In the genomic region with DNA sequence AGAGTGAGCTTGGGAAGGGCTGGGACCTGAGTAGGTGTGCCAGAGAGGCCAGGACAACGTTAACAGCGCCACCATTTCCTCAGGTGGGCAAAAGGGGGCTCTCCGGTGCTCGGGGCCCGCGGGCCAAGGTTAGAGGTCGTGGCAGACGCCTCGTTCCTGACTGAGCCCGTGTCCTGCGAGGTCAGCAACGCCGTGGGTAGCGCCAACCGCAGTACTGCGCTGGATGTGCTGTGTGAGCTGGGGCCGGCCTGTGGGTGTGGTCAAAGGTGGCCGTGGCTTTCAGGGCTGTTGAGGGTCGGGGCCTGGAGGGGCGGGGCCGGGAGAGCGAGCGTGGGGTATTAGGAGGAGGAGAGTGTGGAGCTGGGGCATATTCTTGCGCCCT, we compare ENCODE assay signal across 14 cellular contexts. TPM values are rescaled to one million over a fixed set of nuclear protein-coding genes. Genes with fewer than 3 reads are reported as not detected.
"Had no signal": no experiment of that assay in that cellular context is flagged by ENCODE, and none has a peak within 500 bp of the region (broad histone marks: within the 10 kb centered on the region; RNA-seq: fewer than 3 reads in every experiment).

No MANE protein-coding gene starts in this region.

- H3K4me1 ChIP-seq: uterus had no signal

- H3K36me3 ChIP-seq: uterus had no signal

- H3K9me3 ChIP-seq: uterus had no signal

- H3K27ac Mint-ChIP-seq: activated B cell treated with CpG ODN at 0.5 μM for 24 hours; activated naive CD8-positive, alpha-beta T cell; mesothelial cell of epicardium; T-helper 17 cell had no signal

- H3K4me3 ChIP-seq: uterus had no signal

- H3K9me3 Mint-ChIP-seq: activated B cell treated with CpG ODN at 0.5 μM for 24 hours; brain; central memory CD8-positive, alpha-beta T cell; mesothelial cell of epicardium had no signal

- H3K27ac ChIP-seq: uterus had no signal

- H3K4me3 Mint-ChIP-seq: activated naive CD8-positive, alpha-beta T cell; central memory CD8-positive, alpha-beta T cell; T-helper 17 cell had no signal

- DNase-seq: activated B cell treated with CpG ODN at 0.5 μM for 24 hours; activated CD4-positive, alpha-beta T cell treated with anti-CD3 and anti-CD28 coated beads, Interleukin-2, amount 50 U/mL, for 1 hour; activated T-cell treated with anti-CD3 and anti-CD28 coated beads, Interleukin-2, amount 50 U/mL, for 1 hour; amygdala; erythroblast; T-helper 17 cell; uterus had no signal

- H3K36me3 Mint-ChIP-seq: activated naive CD8-positive, alpha-beta T cell; mesothelial cell of epicardium had no signal

RNA-seq across cellular contexts. Expression of gene KIRREL2, which starts 3.7 kb away (rescaled TPM):
- total RNA-seq: activated B cell treated with CpG ODN at 0.5 μM for 24 hours, liver, right cardiac atrium, T-helper 17 cell had no signal
- polyA plus RNA-seq: liver, right cardiac atrium had no signal

RNA-seq across cellular contexts. Expression of gene APLP1, which starts 7.9 kb away (rescaled TPM):
- total RNA-seq: activated B cell treated with CpG ODN at 0.5 μM for 24 hours, T-helper 17 cell had no signal

RNA-seq across cellular contexts. Expression of gene NPHS1, which starts 8.1 kb away (rescaled TPM):
- total RNA-seq: right cardiac atrium, T-helper 17 cell had no signal
- polyA plus RNA-seq: liver, right cardiac atrium had no signal

RNA-seq across cellular contexts. Expression of gene HCST, which starts 41.9 kb away (rescaled TPM):
- total RNA-seq: kidney epithelial cell had no signal
